ENCODE assay signal across 15 cellular contexts in the genomic region with DNA sequence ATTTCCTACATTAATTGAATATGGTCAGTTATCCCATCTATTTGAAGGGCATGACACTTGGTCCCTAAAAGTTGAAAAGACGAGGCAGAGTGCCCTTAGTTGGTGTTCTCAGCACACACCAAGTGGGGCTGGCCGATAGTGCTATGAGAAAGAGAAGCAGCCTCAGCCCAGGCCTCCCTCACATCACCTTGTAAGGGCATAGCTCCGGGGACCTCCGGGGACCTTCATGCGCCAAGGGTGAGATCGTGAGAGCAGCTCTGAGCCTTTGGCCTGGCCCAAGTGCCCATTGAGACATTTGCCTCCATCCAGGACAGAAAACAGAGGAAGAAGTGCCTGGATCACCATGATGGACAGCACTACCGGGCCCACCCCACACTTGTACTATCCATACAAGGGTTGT.
"Had no signal": no experiment of that assay in that cellular context is flagged by ENCODE, and none has a peak within 500 bp of the region (broad histone marks: within the 10 kb centered on the region; RNA-seq: fewer than 3 reads in every experiment).

No MANE protein-coding gene starts in this region.

- H3K9me3 ChIP-seq: heart left ventricle, right atrium auricular region, transverse colon had no signal

- H3K27me3 ChIP-seq: heart left ventricle, right atrium auricular region, transverse colon had no signal

- H3K4me1 ChIP-seq: transverse colon had no signal

- ATAC-seq: esophagus mucosa; stimulated activated memory B cell treated with anti-CD40 and anti-IgM and Interleukin-4, amounts not matched to agents 10 μg/mL and 1 μg/mL and 100 μg/mL, for 72 hours had no signal

- H3K27ac ChIP-seq: right atrium auricular region had no signal

- H3K4me3 ChIP-seq: heart left ventricle, lung, right atrium auricular region, transverse colon had no signal

- DNase-seq: central memory CD4-positive, alpha-beta T cell; effector memory CD4-positive, alpha-beta T cell; hypothalamus; kidney glomerular epithelial cell; left ventricle myocardium superior; mesenchymal stem cell; midbrain; stimulated activated CD4-positive, alpha-beta T cell treated with anti-CD3 and anti-CD28 coated beads, Interleukin-1b, Interleukin-23, amount 100 ng/mL, for 48 hours; stimulated activated CD4-positive, alpha-beta T cell treated with anti-CD3 and anti-CD28 coated beads, Interleukin-4, amount 100 ng/mL, for 24 hours; transverse colon had no signal

- H3K36me3 ChIP-seq: heart left ventricle, right atrium auricular region, transverse colon had no signal
